16 cellular contexts compared by ENCODE assay signal in the genomic region with DNA sequence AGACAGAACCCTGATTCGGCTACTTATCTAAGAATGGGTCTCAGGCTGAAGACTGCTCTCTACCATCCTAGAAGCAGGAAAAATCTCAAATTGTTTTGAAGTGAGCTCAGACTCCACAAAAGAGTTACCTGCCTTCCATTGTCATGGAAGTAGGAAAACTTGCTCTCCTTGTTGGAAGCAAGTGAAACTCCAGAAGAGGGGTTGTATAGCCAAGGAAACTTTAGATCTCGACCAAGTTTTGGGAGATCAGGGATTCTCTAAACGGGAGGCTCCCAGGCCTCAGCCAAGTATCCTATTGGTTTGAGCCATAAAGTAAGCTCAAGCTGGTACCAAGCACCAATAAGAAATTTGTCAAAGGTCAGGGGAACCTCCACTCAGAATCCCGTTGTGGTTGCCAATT. TPM values are rescaled to one million over a fixed set of nuclear protein-coding genes. Genes with fewer than 3 reads are reported as not detected.
DNase-seq lines count a peak whose midpoint lies in the region; ATAC-seq, FAIRE-seq and TF ChIP-seq lines count a peak whose summit lies in the region.
"Had no signal": no experiment of that assay in that cellular context is flagged by ENCODE, and none has a peak within 500 bp of the region (broad histone marks: within the 10 kb centered on the region; RNA-seq: fewer than 3 reads in every experiment).

No MANE protein-coding gene starts in this region.

- no peaks in the 10 kb centered on the region; the same call in 1 of the 2 replicates for H3K23me2 ChIP-seq in H1 (ENCODE audit: low read depth, low read length)

- H3K9me2 ChIP-seq in GM23338 (ENCODE audit: insufficient read depth) = no peaks in the 10 kb centered on the region; the same call in 1 of the 2 replicates

- H3K36me3 ChIP-seq in GM23338 (ENCODE audit: insufficient read depth) (peaks cover under 1% of the 10 kb centered on the region; the same call in 1 of the 2 replicates), H1 (ENCODE audit: control insufficient read depth in 2 of 4, insufficient read depth in 4 of 4, low read length in 3 of 4) (no peaks in the 10 kb centered on the region), iPS-20b (ENCODE audit: insufficient read depth, low read depth, low read length) (no peaks in the 10 kb centered on the region)

- peak; percentile 87 for FAIRE-seq in H1 (lab: Jason Lieb, UNC)
- FAIRE-seq: A204.1 had no signal

- no peak overlapping the region for H4K8ac ChIP-seq in H1 (ENCODE audit: extremely low read depth, insufficient read depth, low read length)

- peak; percentile 72 for DNase-seq in GM23338 (ENCODE audit: low spot score)
- DNase-seq in H1 (ENCODE audit: low read depth in 1 of 2, low spot score in 2 of 2) = no peak
- no peak for DNase-seq in left colon
- no peak for DNase-seq in NCI-H226
- DNase-seq: Caco-2; CD8-positive, alpha-beta T cell; HCEC 1CT; HFFc6 had no signal

- no peaks in the 10 kb centered on the region for H4K20me1 ChIP-seq in GM23338 (replicated peaks; ENCODE audit: insufficient read depth)
- H4K20me1 ChIP-seq in H1 (replicated peaks in 1 of 2; ENCODE audit: control insufficient read depth in 1 of 2, insufficient read depth in 2 of 2, low read length in 2 of 2) = no peaks in the 10 kb centered on the region

- ATAC-seq in GM23338 = peak; percentile 73
- ATAC-seq in HG02840 (IDR thresholded peaks at IDR 0.05; ENCODE audit: low FRiP score, unreplicated experiment) = no peak
- ATAC-seq in left colon = no peak
- no peak for ATAC-seq in HG03175 (IDR thresholded peaks at IDR 0.05; ENCODE audit: unreplicated experiment)
- ATAC-seq: CD8-positive, alpha-beta T cell; GM12878; HepG2 had no signal

- H4K5ac ChIP-seq in H1 (ENCODE audit: insufficient read length, low read depth, low read length) = no peak overlapping the region

- 0 out of 2 replicates have a peak overlapping the region, but pooled peaks have one; percentile 35 for H2BK5ac ChIP-seq in H1 (ENCODE audit: low read depth, low read length)

- peaks cover 57% of the 10 kb centered on the region for H3K4me1 Mint-ChIP-seq in GM23338

- H3K79me2 ChIP-seq in GM23338 (replicated peaks; ENCODE audit: insufficient read depth) (no peaks in the 10 kb centered on the region), H1 (ENCODE audit: control insufficient read depth in 1 of 2, insufficient read depth in 2 of 2, low read length in 2 of 2) (no peaks in the 10 kb centered on the region)

- no peak for TF ChIP-seq POLR2A in H1 (IDR thresholded peaks at IDR 0.05; ENCODE audit: control extremely low read depth in 1 of 2, low read depth in 2 of 2, low read length in 2 of 2)

- H3F3A ChIP-seq in GM23338 (replicated peaks; ENCODE audit: low read depth) = no peaks in the 10 kb centered on the region

- 73% methylated on average over 4 of the region's 4 CpGs; no CpG with 5 or more reads in 1 of the 2 experiments for WGBS in H1 (ENCODE audit: extremely low coverage in 1 of 2, insufficient coverage in 1 of 2, insufficient read length in 1 of 2, insufficient replicate concordance in 2 of 2, low coverage in 1 of 2, low lambda C conversion rate in 2 of 2, missing lambda C conversion rate in 1 of 2), 2 experiments

- no peak overlapping the region for H3K23ac ChIP-seq in H1 (ENCODE audit: insufficient read length)

- no peak overlapping the region for H3K4ac ChIP-seq in H1 (replicated peaks; ENCODE audit: insufficient read length, low read depth, low read length)

- peak overlapping the region; percentile 23 for H3K4me3 ChIP-seq in GM23338
- H3K4me3 ChIP-seq in H1 (ENCODE audit: extremely low read depth in 1 of 4, insufficient read depth in 2 of 4, low read depth in 3 of 4, low read length in 4 of 4) = peak overlapping the region in 2 of 4 experiments; percentile 2 to 21; a peak in 1 of 8 replicates
- H3K4me3 ChIP-seq in iPS-20b (ENCODE audit: low read length) = peak overlapping the region; percentile 1; the same call in 1 of the 2 replicates
- H3K4me3 ChIP-seq: GM12878 had no signal

- H3K9ac ChIP-seq in H1 (replicated peaks in 1 of 4; ENCODE audit: extremely low read depth in 1 of 4, low read depth in 3 of 4, low read length in 3 of 4) (no peak overlapping the region), iPS-20b (ENCODE audit: low read depth, low read length) (no peak overlapping the region)

- H3K27me3 ChIP-seq in GM23338 (ENCODE audit: insufficient read depth) (no peaks in the 10 kb centered on the region), H1 (replicated peaks in 1 of 4; ENCODE audit: control insufficient read depth in 3 of 4, extremely low read depth in 1 of 4, insufficient read depth in 3 of 4, low read length in 3 of 4) (0 out of 7 replicates have a peak, but pooled peaks cover 0 to 2% (median 0%) of the 10 kb centered on the region in 4 experiments), iPS-20b (ENCODE audit: insufficient read depth, low read length) (no peaks in the 10 kb centered on the region)

- no peaks in the 10 kb centered on the region for H3K79me1 ChIP-seq in H1 (ENCODE audit: low read depth, low read length)

- TF ChIP-seq EP300 in H1 (IDR thresholded peaks at IDR 0.05; ENCODE audit: borderline replicate concordance in 1 of 2, low read depth in 2 of 2, low read length in 2 of 2) = no peak

- H3K4me1 ChIP-seq in GM23338 (ENCODE audit: insufficient read depth) = peaks cover 53% of the 10 kb centered on the region
- H3K4me1 ChIP-seq in H1 (replicated peaks in 1 of 4; ENCODE audit: control insufficient read depth in 3 of 4, insufficient read depth in 4 of 4, low read length in 3 of 4) = peaks cover 5 to 19% (median 14%) of the 10 kb centered on the region in 4 experiments
- H3K4me1 ChIP-seq in iPS-20b (ENCODE audit: insufficient read depth, low read length) = peaks cover 32% of the 10 kb centered on the region
- H3K4me1 ChIP-seq: Caco-2 had no signal

- H3K27ac ChIP-seq in GM23338 (ENCODE audit: low read depth) (peak overlapping the region; percentile 82), H1 (ENCODE audit: low read depth, low read length) (no peak overlapping the region), iPS-20b (ENCODE audit: low read length) (no peak overlapping the region)

- no peaks in the 10 kb centered on the region for H3K9me3 ChIP-seq in H1 (ENCODE audit: insufficient read depth in 2 of 2, low read depth in 1 of 2, low read length in 1 of 2)
- no peaks in the 10 kb centered on the region for H3K9me3 ChIP-seq in iPS-20b (ENCODE audit: insufficient read depth, low read depth, low read length)
- H3K9me3 ChIP-seq: Caco-2 had no signal

- no peak overlapping the region for H2BK15ac ChIP-seq in H1 (ENCODE audit: low read length)

- H2BK20ac ChIP-seq in H1 (ENCODE audit: low read length) = no peak overlapping the region

- H3K36me3 Mint-ChIP-seq in GM23338 (ENCODE audit: low read depth) = peaks cover 4% of the 10 kb centered on the region; the same call in 2 of the 3 replicates
- H3K36me3 Mint-ChIP-seq: CD8-positive, alpha-beta T cell had no signal

- H4K91ac ChIP-seq in H1 (replicated peaks; ENCODE audit: insufficient read length, low read length) = no peak overlapping the region

- H2BK12ac ChIP-seq in H1 (ENCODE audit: low read depth, low read length) = peak overlapping the region; percentile 63; the same call in 1 of the 2 replicates

- no peak overlapping the region for H3K56ac ChIP-seq in H1 (replicated peaks; ENCODE audit: insufficient read length, low read depth, low read length)

- H3K4me2 ChIP-seq in GM23338 (peak overlapping the region; percentile 58), H1 (ENCODE audit: insufficient read depth in 1 of 2, low read depth in 2 of 2, low read length in 2 of 2) (peak overlapping the region in 1 of 2 experiments; percentile 38; a peak in 2 of 4 replicates)

- H3K27me3 Mint-ChIP-seq in GM23338 (ENCODE audit: insufficient read depth, low read depth, poor library complexity) = peaks cover 8% of the 10 kb centered on the region

- H3K9me3 Mint-ChIP-seq in GM23338 = peaks cover 2% of the 10 kb centered on the region
- H3K9me3 Mint-ChIP-seq: CD8-positive, alpha-beta T cell had no signal

- POLR2A ChIA-PET in H1 (lab: Charles Lee; ENCODE audit: partially characterized antibody) = interaction anchor here (0.8 to 1.1 kb wide), 4 partner anchors 8 to 49 kb away, joined by 3 to 5 read pairs (median 4); no protein-coding TSS in a partner anchor

- no peak overlapping the region for H3K4me3 Mint-ChIP-seq in GM23338
- H3K4me3 Mint-ChIP-seq: B cell; CD8-positive, alpha-beta T cell; HFFc6 had no signal

- no peak overlapping the region for H3K18ac ChIP-seq in H1 (ENCODE audit: extremely low read depth, low read length)

- CTCF ChIA-PET in H1 (lab: Charles Lee; ENCODE audit: partially characterized antibody) = interaction anchor here (0.9 kb wide), 1 partner anchor 188 kb away, joined by 3 read pairs; no protein-coding TSS in a partner anchor

- H2AFZ ChIP-seq in GM23338 (no peak overlapping the region), H1 (ENCODE audit: low read length) (no peak overlapping the region)

- intact Hi-C loops in left colon (cut with DNase I, micrococcal nuclease) = no loop called here

- no peak overlapping the region for H3K14ac ChIP-seq in H1 (ENCODE audit: insufficient read length)

- no peak overlapping the region for H3K27ac Mint-ChIP-seq in GM23338
- H3K27ac Mint-ChIP-seq: B cell; CD8-positive, alpha-beta T cell; HFFc6 had no signal

- TF ChIP-seq CTCF in GM23338 (conservative IDR thresholded peaks at IDR 0.05; ENCODE audit: low read depth in 2 of 2) (no peak), H1 (IDR thresholded peaks at IDR 0.05; ENCODE audit: control extremely low read depth in 1 of 3, insufficient read depth in 1 of 3, low read depth in 1 of 3, low read length in 3 of 3) (no peak)

- no peak overlapping the region for H2AK5ac ChIP-seq in H1 (ENCODE audit: low read depth, low read length)

- no peak overlapping the region for H2BK120ac ChIP-seq in H1 (replicated peaks; ENCODE audit: low read depth, low read length)

- TF ChIP-seq RAD21 in H1 (IDR thresholded peaks at IDR 0.05 in 1 of 2, conservative IDR thresholded peaks at IDR 0.05 in 1 of 2; ENCODE audit: low read depth in 2 of 2, low read length in 2 of 2) = no peak

TF ChIP-seq in H1, 55 proteins besides CTCF, POLR2A, EP300 and RAD21 (continues in another document):
- TF ChIP-seq SIRT6 (IDR thresholded peaks at IDR 0.05; ENCODE audit: low read length) = no peak
- no peak for TF ChIP-seq KDM4A (IDR thresholded peaks at IDR 0.05; ENCODE audit: low read depth, low read length, severe bottlenecking)
- TF ChIP-seq SP1 (IDR thresholded peaks at IDR 0.05; ENCODE audit: low read depth, low read length) = no peak

RNA-seq across cellular contexts. Expression of gene FHDC1, which starts 9.2 kb away (rescaled TPM):
- total RNA-seq in GM23338 (2014; rRNA removed; shearing (Covaris generic)) = 21.6 and 22.8 TPM in 2 replicates
- polyA plus RNA-seq in GM23338 (2016; fragmentation: Nextera tagmentation; extraction: Ambion mirVana) = 9.1 and 9.5 TPM in 2 replicates
- total RNA-seq in H1 (2021; fragmentation: NEBNext Ultra II Directional; extraction: Animal tissue kit (Norgen Biotek cat#: 25700)) = 27.7 and 28.6 TPM in 2 replicates
- polyA plus RNA-seq in H1 (2011; rRNA removed) = 6.4 and 7.1 TPM in 2 replicates
- 5.1 TPM for polyA plus RNA-seq in H1 (2011; cell fraction: cytosol; rRNA removed)
- polyA plus RNA-seq in H1 (2011; cell fraction: nucleus; rRNA removed) = 14.8 TPM
- polyA plus RNA-seq in H1 (2012, experiment 1 of 2) = 11.6 to 17.5 TPM (median 15.2 TPM) in 4 replicates
- 8.0 TPM for polyA plus RNA-seq in H1 (2012, experiment 2 of 2)
- 22.3 TPM for polyA plus RNA-seq in H1 (2013, experiment 1 of 2)
- polyA plus RNA-seq in H1 (2013, experiment 2 of 2) = 22.0 TPM
- polyA minus RNA-seq in H1 (2011; rRNA and poly(A)+ RNA removed) = 4.2 and 5.6 TPM in 2 replicates
- 6.0 TPM for polyA minus RNA-seq in H1 (2011; cell fraction: cytosol; rRNA and poly(A)+ RNA removed)
- polyA minus RNA-seq in H1 (2011; cell fraction: nucleus; rRNA and poly(A)+ RNA removed) = 6.7 TPM
- total RNA-seq in left colon = 10 to 100 TPM; 14.9 to 15.2 TPM
- polyA plus RNA-seq: CD14-positive monocyte had no signal
